Comparison of ENCODE assay signal across 8 cellular contexts in the genomic region with DNA sequence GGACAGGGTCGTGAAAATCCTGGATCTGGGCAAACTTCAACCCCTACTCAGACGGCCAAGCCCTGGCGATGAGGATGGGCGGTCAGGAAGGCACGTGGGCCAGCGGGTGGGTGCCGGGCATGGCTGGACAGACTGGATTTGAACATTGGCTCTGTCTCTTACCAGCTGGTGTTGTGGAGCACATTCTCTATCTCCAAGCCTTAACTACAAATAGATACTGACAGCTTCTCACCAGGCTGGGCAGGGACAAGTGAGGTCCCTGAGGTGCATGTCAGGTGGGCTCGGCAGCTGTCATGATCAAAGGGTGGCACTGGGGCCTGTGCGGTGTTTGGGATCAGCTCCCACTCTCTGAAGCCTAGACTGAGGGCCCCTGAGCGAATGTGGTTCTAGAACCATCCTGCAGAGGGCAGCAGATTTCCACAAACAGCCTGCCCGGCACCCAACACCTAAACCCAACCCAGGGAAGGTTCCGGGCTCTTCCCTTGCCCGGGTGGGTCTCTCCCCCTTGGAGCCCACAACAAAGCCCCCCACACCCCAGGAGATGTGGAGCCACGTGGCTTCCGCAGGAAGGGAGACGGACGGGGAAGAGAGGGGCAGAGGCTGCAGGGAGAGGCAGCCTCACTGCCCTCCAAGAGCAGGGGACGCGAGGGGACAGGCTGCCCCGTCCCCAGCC. TPM values are rescaled to one million over a fixed set of nuclear protein-coding genes. Genes with fewer than 3 reads are reported as not detected.
DNase-seq lines count a peak whose midpoint lies in the region; ATAC-seq and TF ChIP-seq lines count a peak whose summit lies in the region.

No MANE protein-coding gene starts in this region.

- ATAC-seq in GM19452 (IDR thresholded peaks at IDR 0.05; ENCODE audit: unreplicated experiment): peak; percentile 75
- ATAC-seq in HG03469 (IDR thresholded peaks at IDR 0.05; ENCODE audit: unreplicated experiment): peak; percentile 72
- ATAC-seq in PC-3: peak; percentile 81

- intact Hi-C loops in PC-3 (cut with micrococcal nuclease): no loop called here

- TF ChIP-seq CTCF in PC-3 (conservative IDR thresholded peaks at IDR 0.05; ENCODE audit: low read depth, low read length) (peak; percentile 86), fibroblast of the aortic adventitia (IDR thresholded peaks at IDR 0.05; ENCODE audit: insufficient read depth, low read length) (peak; percentile 88), neural progenitor cell (IDR thresholded peaks at IDR 0.05) (peak; percentile 85)

- H3K27ac Mint-ChIP-seq in neural progenitor cell: peak overlapping the region; percentile 20

- CTCF ChIA-PET in PC-3 (lab: Charles Lee): interaction anchor here (0.5 to 1.2 kb wide), 7 partner anchors 58 to 1294 kb away, joined by 3 to 17 read pairs (median 3); no protein-coding TSS in a partner anchor

- no peaks in the 10 kb centered on the region for H3K9me3 Mint-ChIP-seq in neural progenitor cell

- no peak overlapping the region for H3K4me3 Mint-ChIP-seq in neural progenitor cell

- no peak overlapping the region for H2AFZ ChIP-seq in PC-3 (ENCODE audit: low read length)
- H2AFZ ChIP-seq in neural progenitor cell (replicated peaks): no peak overlapping the region

- H3K36me3 ChIP-seq in PC-3 (ENCODE audit: low read depth, low read length) (peaks cover 8% of the 10 kb centered on the region), neural progenitor cell (no peaks in the 10 kb centered on the region)

- peaks cover 6% of the 10 kb centered on the region for H3K36me3 Mint-ChIP-seq in neural progenitor cell

- peaks cover 5% of the 10 kb centered on the region for H3K27me3 Mint-ChIP-seq in neural progenitor cell (ENCODE audit: insufficient read depth, low read depth)

- no TSS peak for BruUV-seq in PC-3 (replicated peaks; lab: Mats Ljungman, UMichigan)

- H4K20me1 ChIP-seq in PC-3 (ENCODE audit: low read length) (no peaks in the 10 kb centered on the region), neural progenitor cell (ENCODE audit: low read depth) (peaks cover 25% of the 10 kb centered on the region)

- H3K9me3 ChIP-seq in PC-3 (ENCODE audit: low read length) (no peaks in the 10 kb centered on the region), neural progenitor cell (ENCODE audit: low read depth) (no peaks in the 10 kb centered on the region)

- H3K4me1 ChIP-seq in PC-3 (ENCODE audit: insufficient read depth, low read length) (no peaks in the 10 kb centered on the region), neural progenitor cell (peaks cover 8% of the 10 kb centered on the region)

- H3K9me2 ChIP-seq in PC-3 (replicated peaks; ENCODE audit: low read length): no peaks in the 10 kb centered on the region

- H3K27me3 ChIP-seq in PC-3 (ENCODE audit: low read length) (no peaks in the 10 kb centered on the region), neural progenitor cell (no peaks in the 10 kb centered on the region)

- no peaks in the 10 kb centered on the region for H3F3A ChIP-seq in PC-3 (ENCODE audit: low read length, unreplicated experiment)
- peaks cover 38% of the 10 kb centered on the region for H3F3A ChIP-seq in neural progenitor cell (ENCODE audit: low read depth)

- H3K9ac ChIP-seq in PC-3 (ENCODE audit: low read length) (no peak overlapping the region), neural progenitor cell (no peak overlapping the region)

- H3K4me2 ChIP-seq in PC-3 (ENCODE audit: low read length) (no peak overlapping the region), neural progenitor cell (no peak overlapping the region)

- POLR2A ChIA-PET in PC-3 (lab: Charles Lee; ENCODE audit: unreplicated experiment): no interaction called here

- no peaks in the 10 kb centered on the region for H3K79me2 ChIP-seq in PC-3 (ENCODE audit: low read length)
- no peaks in the 10 kb centered on the region for H3K79me2 ChIP-seq in neural progenitor cell (ENCODE audit: low read depth)

- peaks cover 24% of the 10 kb centered on the region for H3K4me1 Mint-ChIP-seq in neural progenitor cell

- peak; percentile 87 for DNase-seq in D341Med (ENCODE audit: low spot score)
- peak; percentile 75 for DNase-seq in PC-3
- DNase-seq in activated T-helper 1 cell treated with anti-CD3 and anti-CD28 coated beads, Interleukin-2, amount 50 U/mL, for 16 hours (ENCODE audit: low read depth in 1 of 2, low spot score in 1 of 2): peak; percentile 38 to 41
- peak; percentile 76 for DNase-seq in fibroblast of the aortic adventitia (ENCODE audit: low read depth)
- peak; percentile 78 for DNase-seq in neural progenitor cell (ENCODE audit: low spot score)
- peak; percentile 90 for DNase-seq in superior temporal gyrus (ENCODE audit: extremely low spot score)

- H3K27ac ChIP-seq in PC-3 (ENCODE audit: low read length): no peak overlapping the region
- peak overlapping the region; percentile 18 for H3K27ac ChIP-seq in neural progenitor cell

- H3K4me3 ChIP-seq in PC-3 (ENCODE audit: low read length) (no peak overlapping the region), fibroblast of the aortic adventitia (ENCODE audit: low read depth, low read length) (no peak overlapping the region), neural progenitor cell (no peak overlapping the region)

RNA-seq across cellular contexts. Expression of a gene that starts 58.4 kb away (rescaled TPM):
- total RNA-seq in PC-3 (2014; rRNA removed) (1.3 and 2.5 TPM in 2 replicates), fibroblast of the aortic adventitia (ENCODE audit: low replicate concordance) (3.1 and 6.1 TPM in 2 replicates), neural progenitor cell (ENCODE audit: low replicate concordance) (41.4 and 85.1 TPM in 2 replicates)

Comparison
In these comparisons a context has a peak if more than half of its experiments do, and no peak if none do; other contexts are left out.
1. DNase-seq: peak in every context shown above with its lines; median percentile 90 in superior temporal gyrus; 87 in D341Med; 78 in neural progenitor cell; 76 in fibroblast of the aortic adventitia; 75 in PC-3; 40 in activated T-helper 1 cell treated with anti-CD3 and anti-CD28 coated beads, Interleukin-2, amount 50 U/mL, for 16 hours.